In the genomic region with DNA sequence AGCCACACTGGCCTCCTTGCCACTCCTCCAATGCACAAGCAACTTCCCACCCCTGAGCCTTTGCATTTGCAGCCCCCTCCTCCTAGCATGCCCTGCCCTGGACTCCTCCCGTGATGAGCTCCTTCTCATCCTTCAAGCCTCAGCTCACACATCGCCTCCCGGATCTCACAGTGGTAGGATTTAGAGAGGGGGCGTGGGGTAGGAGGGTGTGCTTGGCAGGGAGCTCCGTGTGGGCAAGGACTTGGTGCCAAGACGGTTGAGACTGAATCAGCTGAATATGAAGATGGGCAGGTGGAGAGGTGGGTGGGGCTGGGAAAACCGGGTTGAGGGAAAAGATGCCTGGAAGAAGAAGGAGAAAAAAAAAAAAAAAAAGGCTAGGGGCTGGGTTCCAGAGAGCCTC, we compare ENCODE assay signal across 21 cellular contexts. TPM values are rescaled to one million over a fixed set of nuclear protein-coding genes. Genes with fewer than 3 reads are reported as not detected.
DNase-seq lines count a peak whose midpoint lies in the region; ATAC-seq, FAIRE-seq and TF ChIP-seq lines count a peak whose summit lies in the region.
"Had no signal": no experiment of that assay in that cellular context is flagged by ENCODE, and none has a peak within 500 bp of the region (broad histone marks: within the 10 kb centered on the region; RNA-seq: fewer than 3 reads in every experiment).

No MANE protein-coding gene starts in this region.

- H2BK20ac ChIP-seq in IMR-90 (ENCODE audit: low read depth, low read length) (no peak overlapping the region), H1 (ENCODE audit: low read length) (no peak overlapping the region)

- no peak overlapping the region for H3K4me3 ChIP-seq in HCT116 (replicated peaks in 1 of 2; ENCODE audit: low read depth in 1 of 2, low read length in 2 of 2)
- H3K4me3 ChIP-seq in IMR-90 (ENCODE audit: insufficient read depth, low read depth, low read length): no peak overlapping the region
- H3K4me3 ChIP-seq in H1 (ENCODE audit: extremely low read depth in 1 of 4, insufficient read depth in 2 of 4, low read depth in 3 of 4, low read length in 4 of 4): no peak overlapping the region
- H3K4me3 ChIP-seq in trophoblast cell (ENCODE audit: low read depth, low read length): no peak overlapping the region
- H3K4me3 ChIP-seq in sigmoid colon: no peak overlapping the region
- H3K4me3 ChIP-seq: HAP-1 had no signal

- TF ChIP-seq EP300 in H1 (IDR thresholded peaks at IDR 0.05; ENCODE audit: borderline replicate concordance in 1 of 2, low read depth in 2 of 2, low read length in 2 of 2) (no peak), sigmoid colon (IDR thresholded peaks at IDR 0.05) (no peak)

- ATAC-seq in HCT116: no peak
- no peak for ATAC-seq in IMR-90 (ENCODE audit: low read depth)
- ATAC-seq in GM21737 (IDR thresholded peaks at IDR 0.05; ENCODE audit: unreplicated experiment): no peak
- ATAC-seq: HepG2 had no signal

- no peak for DNase-seq in HCT116 (ENCODE audit: low read depth, low spot score)
- DNase-seq in IMR-90: no peak
- no peak for DNase-seq in H1 (ENCODE audit: low read depth in 1 of 2, low spot score in 2 of 2)
- no peak for DNase-seq in trophoblast cell
- DNase-seq in activated T-cell treated with anti-CD3 and anti-CD28 coated beads for 4 hours: no peak
- no peak for DNase-seq in sigmoid colon
- DNase-seq in activated T-cell treated with anti-CD3 and anti-CD28 coated beads, Interleukin-2, amount 50 U/mL, for 48 hours: no peak
- DNase-seq: ACHN; CD4-positive, alpha-beta T cell; GF-D8; KG1 had no signal

- dilution Hi-C loops in IMR-90 (cut with HindIII; ENCODE audit: low sequenced_read_pairs, unreplicated experiment): no loop called here

- H3K23ac ChIP-seq in IMR-90 (ENCODE audit: low read depth, low read length) (no peak overlapping the region), H1 (ENCODE audit: insufficient read length) (no peak overlapping the region), trophoblast cell (ENCODE audit: low read length) (no peak overlapping the region)

- H2BK120ac ChIP-seq in IMR-90 (ENCODE audit: low read depth, low read length) (no peak overlapping the region), H1 (replicated peaks; ENCODE audit: low read depth, low read length) (no peak overlapping the region), trophoblast cell (ENCODE audit: insufficient read depth, low read length, poor library complexity) (no peak overlapping the region)

- CTCF ChIA-PET in HCT116 (lab: Charles Lee) (interaction anchor here (0.6 kb wide), 2 partner anchors 132 to 814 kb away, joined by 3 read pairs; no protein-coding TSS in a partner anchor), IMR-90 (lab: Yijun Ruan, JAX) (no interaction called here), H1 (lab: Charles Lee; ENCODE audit: partially characterized antibody) (interaction anchor here (0.6 kb wide), 1 partner anchor 117 kb away, joined by 3 read pairs; no protein-coding TSS in a partner anchor)

- H4K20me1 ChIP-seq in HCT116 (ENCODE audit: insufficient read depth) (no peaks in the 10 kb centered on the region), IMR-90 (ENCODE audit: insufficient read depth, low read length) (no peaks in the 10 kb centered on the region), H1 (replicated peaks in 1 of 2; ENCODE audit: control insufficient read depth in 1 of 2, insufficient read depth in 2 of 2, low read length in 2 of 2) (peaks cover 0 to 2% of the 10 kb centered on the region in 2 experiments)

- H2BK15ac ChIP-seq in IMR-90 (ENCODE audit: low read depth, low read length): no peak overlapping the region
- 0 out of 2 replicates have a peak overlapping the region, but pooled peaks have one; percentile 61 for H2BK15ac ChIP-seq in H1 (ENCODE audit: low read length)

- H2AFZ ChIP-seq in HCT116 (ENCODE audit: low read depth, low read length, poor library complexity, severe bottlenecking) (peak overlapping the region; percentile 96), IMR-90 (replicated peaks; ENCODE audit: low read length, poor library complexity) (peak overlapping the region; percentile 43), H1 (ENCODE audit: low read length) (no peak overlapping the region), trophoblast cell (ENCODE audit: insufficient read depth, low read length, poor library complexity) (no peak overlapping the region)

- WGBS in IMR-90 (ENCODE audit: extremely low coverage in 2 of 2, insufficient read length in 1 of 2), 2 experiments: 27% methylated on average over 3 of the region's 7 CpGs; no CpG with 5 or more reads in 1 of the 2 experiments
- WGBS in H1 (ENCODE audit: extremely low coverage in 1 of 2, insufficient coverage in 1 of 2, insufficient read length in 1 of 2, insufficient replicate concordance in 2 of 2, low coverage in 1 of 2, low lambda C conversion rate in 2 of 2, missing lambda C conversion rate in 1 of 2), 2 experiments: 86% methylated on average over 6 of the region's 7 CpGs; no CpG with 5 or more reads in 1 of the 2 experiments
- no CpG with 5 or more reads among the region's 7 CpGs for WGBS in trophoblast cell (ENCODE audit: extremely low coverage, insufficient coverage, insufficient read length)
- WGBS in sigmoid colon, 2 donors: 59 to 68% methylated on average over 7 of the region's 7 CpGs

- H3K79me1 ChIP-seq in IMR-90 (ENCODE audit: low read depth in 1 of 2, low read length in 2 of 2): no peaks in the 10 kb centered on the region
- no peaks in the 10 kb centered on the region for H3K79me1 ChIP-seq in H1 (ENCODE audit: low read depth, low read length)
- H3K79me1 ChIP-seq in trophoblast cell (ENCODE audit: low read length): no peaks in the 10 kb centered on the region

- no peak overlapping the region for H4K12ac ChIP-seq in trophoblast cell (ENCODE audit: low read depth, low read length)

- RAD21 ChIA-PET in HCT116 (lab: Charles Lee; ENCODE audit: low non-redundant PET in 1 of 2, low total read pairs in 2 of 2, uncharacterized antibody in 2 of 2, unreplicated experiment in 2 of 2): no interaction called here

- FAIRE-seq in H1 (lab: Jason Lieb, UNC): no peak
- FAIRE-seq: A204.1, D721Med, HepG2 had no signal

- TF ChIP-seq CTCF in HCT116 (IDR thresholded peaks at IDR 0.05 in 2 of 3, conservative IDR thresholded peaks at IDR 0.05 in 1 of 3; ENCODE audit: borderline replicate concordance in 1 of 3, insufficient read depth in 1 of 3, low read depth in 2 of 3, low read length in 2 of 3) (no peak), IMR-90 (conservative IDR thresholded peaks at IDR 0.05; ENCODE audit: low read depth, low read length) (no peak), H1 (IDR thresholded peaks at IDR 0.05; ENCODE audit: control extremely low read depth in 1 of 3, insufficient read depth in 1 of 3, low read depth in 1 of 3, low read length in 3 of 3) (no peak), sigmoid colon (IDR thresholded peaks at IDR 0.05) (no peak)

- POLR2A ChIA-PET in HCT116 (lab: Charles Lee): no interaction called here
- POLR2A ChIA-PET in IMR-90 (lab: Charles Lee; ENCODE audit: unreplicated experiment): interaction anchor here (0.6 kb wide), 1 partner anchor 178 kb away, joined by 3 read pairs; no protein-coding TSS in a partner anchor
- POLR2A ChIA-PET in H1 (lab: Charles Lee; ENCODE audit: partially characterized antibody): no interaction called here

- H3K27me3 ChIP-seq in HCT116 (ENCODE audit: insufficient read depth, low read length): peaks cover 5% of the 10 kb centered on the region; the same call in 1 of the 2 replicates
- H3K27me3 ChIP-seq in IMR-90 (ENCODE audit: control insufficient read depth, insufficient read depth, low read length): no peaks in the 10 kb centered on the region; the same call in 1 of the 2 replicates
- peaks cover 0 to 3% (median under 1%) of the 10 kb centered on the region in 4 experiments; a peak in 1 of 7 replicates for H3K27me3 ChIP-seq in H1 (replicated peaks in 1 of 4; ENCODE audit: control insufficient read depth in 3 of 4, extremely low read depth in 1 of 4, insufficient read depth in 3 of 4, low read length in 3 of 4)
- no peaks in the 10 kb centered on the region for H3K27me3 ChIP-seq in trophoblast cell (ENCODE audit: insufficient read depth, low read length)
- peaks cover 0 to 6% (median 0%) of the 10 kb centered on the region in 3 donors for H3K27me3 ChIP-seq in sigmoid colon

- no peaks in the 10 kb centered on the region for H3K9me1 ChIP-seq in IMR-90 (ENCODE audit: insufficient read depth, low read length)

- H3K56ac ChIP-seq in IMR-90 (ENCODE audit: extremely low read depth, insufficient read depth, low read length): no peak overlapping the region
- no peak overlapping the region for H3K56ac ChIP-seq in H1 (replicated peaks; ENCODE audit: insufficient read length, low read depth, low read length)

- no peak overlapping the region for H4K8ac ChIP-seq in IMR-90 (ENCODE audit: low read depth in 2 of 2, low read length in 2 of 2)
- no peak overlapping the region for H4K8ac ChIP-seq in H1 (ENCODE audit: extremely low read depth, insufficient read depth, low read length)
- no peak overlapping the region for H4K8ac ChIP-seq in trophoblast cell (ENCODE audit: low read depth, low read length)

- H2AK9ac ChIP-seq in IMR-90 (replicated peaks; ENCODE audit: low read depth, low read length, poor library complexity): no peak overlapping the region

- BruUV-seq in HCT116 (replicated peaks; lab: Mats Ljungman, UMichigan) (no TSS peak), IMR-90 (replicated peaks; lab: Mats Ljungman, UMichigan) (no TSS peak)

- no peaks in the 10 kb centered on the region for H3K79me2 ChIP-seq in HCT116 (ENCODE audit: insufficient read depth, low read length)
- no peaks in the 10 kb centered on the region for H3K79me2 ChIP-seq in H1 (ENCODE audit: control insufficient read depth in 1 of 2, insufficient read depth in 2 of 2, low read length in 2 of 2)
- no peaks in the 10 kb centered on the region for H3K79me2 ChIP-seq in trophoblast cell (ENCODE audit: control insufficient read depth, insufficient read depth, low read length, poor library complexity)

- H3K4me2 ChIP-seq in HCT116 (ENCODE audit: low read length) (no peak overlapping the region), IMR-90 (ENCODE audit: low read depth, low read length) (no peak overlapping the region), H1 (ENCODE audit: insufficient read depth in 1 of 2, low read depth in 2 of 2, low read length in 2 of 2) (no peak overlapping the region), trophoblast cell (ENCODE audit: low read length) (no peak overlapping the region)

- no peak overlapping the region for H4K91ac ChIP-seq in IMR-90 (ENCODE audit: insufficient read depth, low read depth, low read length)
- H4K91ac ChIP-seq in H1 (replicated peaks; ENCODE audit: insufficient read length, low read length): no peak overlapping the region
- H4K91ac ChIP-seq in trophoblast cell (ENCODE audit: low read depth, low read length): no peak overlapping the region

- H3K27ac ChIP-seq in HCT116 (ENCODE audit: low read depth, low read length): no peak overlapping the region
- H3K27ac ChIP-seq in IMR-90 (ENCODE audit: insufficient read depth, low read length): no peak overlapping the region
- H3K27ac ChIP-seq in H1 (ENCODE audit: low read depth, low read length): no peak overlapping the region
- H3K27ac ChIP-seq in trophoblast cell (ENCODE audit: low read depth, low read length): no peak overlapping the region
- no peak overlapping the region for H3K27ac ChIP-seq in sigmoid colon
- H3K27ac ChIP-seq: C4-2B had no signal

- H3K4me1 ChIP-seq in HCT116 (ENCODE audit: control insufficient read depth in 1 of 2, insufficient read depth in 2 of 2, low read length in 2 of 2) (no peaks in the 10 kb centered on the region), IMR-90 (ENCODE audit: control insufficient read depth, insufficient read depth, low read length) (no peaks in the 10 kb centered on the region), H1 (replicated peaks in 1 of 4; ENCODE audit: control insufficient read depth in 3 of 4, insufficient read depth in 4 of 4, low read length in 3 of 4) (no peaks in the 10 kb centered on the region; a peak in 1 of 7 replicates), trophoblast cell (ENCODE audit: control insufficient read depth in 1 of 2, insufficient read depth in 2 of 2, low read length in 2 of 2) (no peaks in the 10 kb centered on the region), sigmoid colon (no peaks in the 10 kb centered on the region)
- H3K4me1 ChIP-seq: Caco-2, HAP-1 had no signal

- no peak overlapping the region for H2AK5ac ChIP-seq in IMR-90 (ENCODE audit: low read depth, low read length)
- H2AK5ac ChIP-seq in H1 (ENCODE audit: low read depth, low read length): no peak overlapping the region
- no peak overlapping the region for H2AK5ac ChIP-seq in trophoblast cell (ENCODE audit: low read length)

- in situ Hi-C loops in IMR-90 (cut with MboI; ENCODE audit: low sequenced_read_pairs): no loop called here

- H3K9me3 ChIP-seq in HCT116 (ENCODE audit: control insufficient read depth in 1 of 2, insufficient read depth in 1 of 2, low read depth in 1 of 2, low read length in 2 of 2) (no peaks in the 10 kb centered on the region), IMR-90 (ENCODE audit: control insufficient read depth, insufficient read depth, low read length) (peaks cover 2% of the 10 kb centered on the region; the same call in 1 of the 2 replicates), H1 (ENCODE audit: insufficient read depth in 2 of 2, low read depth in 1 of 2, low read length in 1 of 2) (peaks cover 0 to 3% of the 10 kb centered on the region in 2 experiments; a peak in 2 of 4 replicates), trophoblast cell (ENCODE audit: insufficient read depth, low read depth, low read length) (peaks cover 4% of the 10 kb centered on the region), sigmoid colon (peaks cover 0 to 2% (median 0%) of the 10 kb centered on the region in 4 donors)
- H3K9me3 ChIP-seq: HAP-1 had no signal

- no peak for TF ChIP-seq RAD21 in HCT116 (IDR thresholded peaks at IDR 0.05; ENCODE audit: low read depth)
- TF ChIP-seq RAD21 in IMR-90 (IDR thresholded peaks at IDR 0.05; ENCODE audit: low read length): no peak
- TF ChIP-seq RAD21 in H1 (IDR thresholded peaks at IDR 0.05 in 1 of 2, conservative IDR thresholded peaks at IDR 0.05 in 1 of 2; ENCODE audit: low read depth in 2 of 2, low read length in 2 of 2): no peak

- H3K23me2 ChIP-seq in H1 (ENCODE audit: low read depth, low read length): no peaks in the 10 kb centered on the region

- TF ChIP-seq POLR2A in HCT116 (IDR thresholded peaks at IDR 0.05; ENCODE audit: borderline replicate concordance, extremely low read depth, insufficient read depth, insufficient read length): no peak
- no peak for TF ChIP-seq POLR2A in IMR-90 (IDR thresholded peaks at IDR 0.05; ENCODE audit: low read depth, low read length)
- TF ChIP-seq POLR2A in H1 (IDR thresholded peaks at IDR 0.05; ENCODE audit: control extremely low read depth in 1 of 2, low read depth in 2 of 2, low read length in 2 of 2): no peak
- TF ChIP-seq POLR2A in sigmoid colon (IDR thresholded peaks at IDR 0.05): no peak

- H3K9ac ChIP-seq in HCT116 (ENCODE audit: low read length) (no peak overlapping the region), IMR-90 (ENCODE audit: low read depth, low read length) (no peak overlapping the region), H1 (replicated peaks in 1 of 4; ENCODE audit: extremely low read depth in 1 of 4, low read depth in 3 of 4, low read length in 3 of 4) (no peak overlapping the region), trophoblast cell (ENCODE audit: low read length) (peak overlapping the region; percentile 32)

- H2BK12ac ChIP-seq in H1 (ENCODE audit: low read depth, low read length) (no peak overlapping the region), trophoblast cell (ENCODE audit: low read length) (no peak overlapping the region)

- intact Hi-C loops in HCT116 (cut with micrococcal nuclease) (no loop called here), IMR-90 (cut with micrococcal nuclease) (no loop called here), sigmoid colon (cut with DNase I) (no loop called here)

- H4K5ac ChIP-seq in IMR-90 (ENCODE audit: low read depth, low read length) (no peak overlapping the region), H1 (ENCODE audit: insufficient read length, low read depth, low read length) (no peak overlapping the region)

- H3K4ac ChIP-seq in IMR-90 (ENCODE audit: low read depth, low read length) (no peak overlapping the region), H1 (replicated peaks; ENCODE audit: insufficient read length, low read depth, low read length) (no peak overlapping the region), trophoblast cell (ENCODE audit: low read depth, low read length) (no peak overlapping the region)

- H3K36me3 ChIP-seq in HCT116 (ENCODE audit: control insufficient read depth in 1 of 2, insufficient read depth in 2 of 2, low read length in 2 of 2) (no peaks in the 10 kb centered on the region), IMR-90 (ENCODE audit: control insufficient read depth, insufficient read depth, low read length) (no peaks in the 10 kb centered on the region), H1 (ENCODE audit: control insufficient read depth in 2 of 4, insufficient read depth in 4 of 4, low read length in 3 of 4) (no peaks in the 10 kb centered on the region), trophoblast cell (ENCODE audit: control insufficient read depth in 1 of 2, insufficient read depth in 2 of 2, low read length in 2 of 2) (no peaks in the 10 kb centered on the region), sigmoid colon (no peaks in the 10 kb centered on the region)
- H3K36me3 ChIP-seq: HAP-1 had no signal

- H3K14ac ChIP-seq in IMR-90 (replicated peaks; ENCODE audit: low read depth, low read length) (no peak overlapping the region), H1 (ENCODE audit: insufficient read length) (no peak overlapping the region), trophoblast cell (ENCODE audit: low read length) (no peak overlapping the region)

- H3K18ac ChIP-seq in IMR-90 (ENCODE audit: low read depth, low read length) (no peak overlapping the region), H1 (ENCODE audit: extremely low read depth, low read length) (no peak overlapping the region), trophoblast cell (ENCODE audit: low read length) (no peak overlapping the region)

- H3K9me2 ChIP-seq in HCT116 (ENCODE audit: insufficient read depth): no peaks in the 10 kb centered on the region

- H2BK5ac ChIP-seq in IMR-90 (ENCODE audit: low read depth, low read length, poor library complexity, severe bottlenecking) (no peak overlapping the region), H1 (ENCODE audit: low read depth, low read length) (no peak overlapping the region), trophoblast cell (ENCODE audit: low read depth, low read length, poor library complexity) (no peak overlapping the region)

RNA-seq across cellular contexts. Expression of gene ZNRF4, which starts 48.4 kb away (rescaled TPM):
- total RNA-seq in HCT116 (2021; ENCODE audit: unreplicated experiment) (not detected), IMR-90 (2012; rRNA removed) (not detected in 2 replicates), sigmoid colon (not detected)
- not detected in 2 replicates for polyA plus RNA-seq in HCT116 (2012)
- polyA plus RNA-seq in IMR-90 (2012; rRNA removed) (not detected in 2 replicates), H1 (2011; rRNA removed) (not detected in 2 replicates), sigmoid colon (not detected)
- not detected in 2 replicates for polyA plus RNA-seq in IMR-90 (2012; cell fraction: cytosol; rRNA removed)
- polyA plus RNA-seq in IMR-90 (2012; cell fraction: nucleus; rRNA removed; ENCODE audit: low replicate concordance): 0.24 TPM in 1 of 2 replicates, not detected in the other
- not detected in 2 replicates for total RNA-seq in H1 (2021; fragmentation: NEBNext Ultra II Directional; extraction: Animal tissue kit (Norgen Biotek cat#: 25700))
- polyA plus RNA-seq in H1 (2011; cell fraction: cytosol; rRNA removed): not detected
- polyA plus RNA-seq in H1 (2011; cell fraction: nucleus; rRNA removed): not detected
- not detected in 4 replicates for polyA plus RNA-seq in H1 (2012, experiment 1 of 2)
- not detected for polyA plus RNA-seq in H1 (2012, experiment 2 of 2)
- not detected for polyA plus RNA-seq in H1 (2013, experiment 1 of 2)
- polyA plus RNA-seq in H1 (2013, experiment 2 of 2): not detected
- not detected in 2 replicates for polyA minus RNA-seq in H1 (2011; rRNA and poly(A)+ RNA removed)
- polyA minus RNA-seq in H1 (2011; cell fraction: cytosol; rRNA and poly(A)+ RNA removed): not detected
- polyA minus RNA-seq in H1 (2011; cell fraction: nucleus; rRNA and poly(A)+ RNA removed): not detected
- not detected in 2 replicates for polyA plus RNA-seq in trophoblast cell (2013)
- total RNA-seq: Caco-2; CD4-positive, alpha-beta T cell; H4; HepG2; HFFc6 had no signal
- polyA plus RNA-seq: BJ, HepG2 had no signal

Comparison
In these comparisons a context has a peak if more than half of its experiments do, and no peak if none do; other contexts are left out.
1. H2AFZ ChIP-seq: peak in HCT116 (single experiment) and IMR-90 (single experiment); none in H1 (single experiment) and trophoblast cell (single experiment).